Comparison of ENCODE assay signal across 11 cellular contexts in the genomic region with DNA sequence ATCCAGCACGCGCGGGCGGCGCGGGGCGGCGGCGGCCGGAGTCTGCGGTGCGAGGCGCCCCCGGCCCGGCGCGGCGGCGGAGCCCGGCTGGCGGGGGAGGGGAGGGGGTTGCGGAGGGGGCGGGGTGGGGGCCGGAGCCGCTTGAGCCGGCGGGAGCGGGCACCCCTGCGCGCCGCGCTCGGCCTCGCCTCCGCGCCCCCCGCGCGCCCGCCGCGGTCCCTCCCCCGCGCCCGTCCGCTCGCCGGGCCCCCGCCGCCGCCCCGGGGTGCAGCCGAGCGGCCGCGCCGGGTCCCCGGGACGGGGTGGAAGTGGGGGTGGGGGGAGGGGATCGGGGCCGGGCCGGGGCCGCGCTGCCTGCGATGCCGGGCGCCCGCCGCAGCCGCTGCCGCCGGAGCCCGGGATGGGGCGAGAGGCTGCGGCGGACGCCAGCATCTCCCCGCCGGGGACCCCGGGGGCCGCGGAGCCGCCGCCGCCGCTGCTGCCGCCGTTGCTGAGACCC. TPM values are rescaled to one million over a fixed set of nuclear protein-coding genes. Genes with fewer than 3 reads are reported as not detected.
DNase-seq lines count a peak whose midpoint lies in the region; ATAC-seq, FAIRE-seq and TF ChIP-seq lines count a peak whose summit lies in the region.
"Had no signal": no experiment of that assay in that cellular context is flagged by ENCODE, and none has a peak within 500 bp of the region (broad histone marks: within the 10 kb centered on the region; RNA-seq: fewer than 3 reads in every experiment).

No MANE protein-coding gene starts in this region.

- no peaks in the 10 kb centered on the region for H3K9me3 ChIP-seq in cardiac muscle cell (ENCODE audit: low read depth)
- no peaks in the 10 kb centered on the region for H3K9me3 ChIP-seq in ascending aorta

- intact Hi-C loops in cardiac septum (cut with DNase I), result no loop called here
- intact Hi-C loops in ascending aorta (cut with DNase I), result no loop called here

- H3K27ac ChIP-seq in cardiac muscle cell (peak overlapping the region; percentile 53), ascending aorta (no peak overlapping the region), mesendoderm (ENCODE audit: low read depth, low read length) (no peak overlapping the region)

- no peak for DNase-seq in cardiac muscle cell (ENCODE audit: low read depth in 1 of 2, low spot score in 1 of 2)
- no peak for DNase-seq in cardiac septum (ENCODE audit: low spot score)
- no peak for DNase-seq in ascending aorta (ENCODE audit: low spot score in 2 of 2)
- no peak for DNase-seq in mesendoderm
- DNase-seq in urothelium cell line (ENCODE audit: low spot score), result peak; percentile 65
- no peak for DNase-seq in HT-29 (ENCODE audit: low spot score)
- DNase-seq: activated effector memory CD4-positive, alpha-beta T cell treated with anti-CD3 and anti-CD28 coated beads, Interleukin-2, amount 50 U/mL, for 16 hours; AML-193; MM.1S had no signal

- WGBS in mesendoderm (ENCODE audit: extremely low coverage, insufficient coverage, low lambda C conversion rate), result no CpG with 5 or more reads among the region's 88 CpGs

- TF ChIP-seq CTCF in cardiac muscle cell (IDR thresholded peaks at IDR 0.05; ENCODE audit: low read depth, low read length) (no peak), ascending aorta (IDR thresholded peaks at IDR 0.05) (no peak)

- H3K4me1 ChIP-seq in cardiac muscle cell (ENCODE audit: low read depth) (peaks cover 10% of the 10 kb centered on the region), ascending aorta (no peaks in the 10 kb centered on the region), mesendoderm (ENCODE audit: control insufficient read depth, low read depth, low read length) (peaks cover 12% of the 10 kb centered on the region)

- H4K8ac ChIP-seq in mesendoderm (ENCODE audit: low read depth, low read length), result no peak overlapping the region

- ATAC-seq in HG03280 (IDR thresholded peaks at IDR 0.05; ENCODE audit: unreplicated experiment), result no peak
- no peak for ATAC-seq in GM21737 (IDR thresholded peaks at IDR 0.05; ENCODE audit: unreplicated experiment)

- peak overlapping the region; percentile 66 for H3K4ac ChIP-seq in mesendoderm (ENCODE audit: low read depth, low read length)

- peaks cover 1% of the 10 kb centered on the region for H3K79me2 ChIP-seq in mesendoderm (ENCODE audit: control insufficient read depth, insufficient read depth, low read length)

- H3K56ac ChIP-seq in mesendoderm (ENCODE audit: low read length), result peak overlapping the region; percentile 90

- no peaks in the 10 kb centered on the region for H3K27me3 ChIP-seq in cardiac muscle cell
- peaks cover 8% of the 10 kb centered on the region for H3K27me3 ChIP-seq in ascending aorta
- no peaks in the 10 kb centered on the region for H3K27me3 ChIP-seq in mesendoderm (ENCODE audit: insufficient read depth, low read length, poor library complexity)

- no peaks in the 10 kb centered on the region for H3K79me1 ChIP-seq in mesendoderm (ENCODE audit: low read length)

- H2BK120ac ChIP-seq in mesendoderm (ENCODE audit: low read depth, low read length), result peak overlapping the region; percentile 16

- H3K9ac ChIP-seq in mesendoderm (ENCODE audit: low read length), result peak overlapping the region; percentile 76

- no peak overlapping the region for H2BK15ac ChIP-seq in mesendoderm (replicated peaks; ENCODE audit: low read depth)

- H3K23ac ChIP-seq in mesendoderm (ENCODE audit: low read length), result no peak overlapping the region

- H3K18ac ChIP-seq in mesendoderm (ENCODE audit: low read length), result peak overlapping the region; percentile 95

- no peak overlapping the region for H2BK5ac ChIP-seq in mesendoderm (ENCODE audit: low read length)

- no peaks in the 10 kb centered on the region for H3K36me3 ChIP-seq in cardiac muscle cell
- H3K36me3 ChIP-seq in ascending aorta, result no peaks in the 10 kb centered on the region
- no peaks in the 10 kb centered on the region for H3K36me3 ChIP-seq in mesendoderm (ENCODE audit: control insufficient read depth, insufficient read depth, low read length)

- H3K4me2 ChIP-seq in mesendoderm (ENCODE audit: low read length), result no peak overlapping the region

- no peak overlapping the region for H2AK5ac ChIP-seq in mesendoderm (ENCODE audit: low read length)

- no peak for FAIRE-seq in urothelium cell line (lab: Jason Lieb, UNC)

- no peak overlapping the region for H4K5ac ChIP-seq in mesendoderm (ENCODE audit: low read length)

- H3K4me3 ChIP-seq in cardiac muscle cell (peak overlapping the region; percentile 90), ascending aorta (peak overlapping the region; percentile 54 to 68), mesendoderm (ENCODE audit: low read length) (no peak overlapping the region)

RNA-seq across cellular contexts. Expression of a gene that starts 0.3 kb away (rescaled TPM):
- total RNA-seq in cardiac muscle cell (31.4 and 38.0 TPM in 2 replicates), cardiac septum (24.1 TPM), ascending aorta (9.8 TPM)
- polyA plus RNA-seq in cardiac muscle cell, result 9.9 and 12.3 TPM in 2 replicates
- 2.4 TPM for polyA plus RNA-seq in mesendoderm (2013, experiment 1 of 2)
- 2.4 TPM for polyA plus RNA-seq in mesendoderm (2013, experiment 2 of 2)
- total RNA-seq in HT-29 (2014; rRNA removed; shearing (Covaris generic)), result 1.0 and 1.6 TPM in 2 replicates

RNA-seq across cellular contexts. Expression of a gene that starts 45.0 kb away (rescaled TPM):
- 27.2 and 31.2 TPM in 2 replicates for total RNA-seq in cardiac muscle cell
- 29.1 and 33.7 TPM in 2 replicates for polyA plus RNA-seq in cardiac muscle cell
- 19.4 TPM for total RNA-seq in cardiac septum
- 22.5 TPM for total RNA-seq in ascending aorta
- polyA plus RNA-seq in mesendoderm (2013, experiment 1 of 2), result 28.6 TPM
- polyA plus RNA-seq in mesendoderm (2013, experiment 2 of 2), result 28.4 TPM
- 16.9 and 19.0 TPM in 2 replicates for total RNA-seq in HT-29 (2014; rRNA removed; shearing (Covaris generic))

RNA-seq across cellular contexts. Expression of a gene that starts 57.5 kb away (rescaled TPM):
- total RNA-seq in cardiac muscle cell (41.2 and 52.1 TPM in 2 replicates), cardiac septum (20.6 TPM), ascending aorta (42.9 TPM)
- 21.6 and 28.2 TPM in 2 replicates for polyA plus RNA-seq in cardiac muscle cell
- 13.1 TPM for polyA plus RNA-seq in mesendoderm (2013, experiment 1 of 2)
- polyA plus RNA-seq in mesendoderm (2013, experiment 2 of 2), result 12.1 TPM
- total RNA-seq in HT-29 (2014; rRNA removed; shearing (Covaris generic)), result 14.0 and 16.7 TPM in 2 replicates
